ENCODE assay signal across 1 cellular context in the genomic region with DNA sequence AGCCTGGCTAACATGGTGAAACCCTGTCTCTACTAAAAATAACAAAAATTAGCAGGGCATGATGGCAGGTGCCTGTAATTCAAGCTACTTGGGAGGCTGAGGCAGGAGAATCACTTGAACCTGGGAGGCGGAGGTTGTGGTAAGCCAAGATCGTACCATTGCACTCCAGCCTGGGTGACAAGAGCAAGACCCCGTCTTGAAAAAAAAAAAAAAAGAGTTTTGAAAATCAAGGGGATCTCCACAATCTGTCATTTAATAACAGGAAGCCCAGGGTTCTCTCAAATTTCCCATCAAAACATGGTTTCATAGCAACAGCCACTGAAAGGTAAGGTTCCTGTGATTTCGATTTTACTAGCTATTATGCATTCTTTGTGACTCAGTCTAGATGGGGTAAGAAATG.
TF ChIP-seq lines count a peak whose summit lies in the region.

No MANE protein-coding gene starts in this region.

TF ChIP-seq in GM12878, 131 proteins besides CTCF, POLR2A, EP300 and RAD21 (continued from another document):
- TF ChIP-seq RELB (IDR thresholded peaks at IDR 0.05; ENCODE audit: low read depth) (peak; percentile 97), FOXK2 (IDR thresholded peaks at IDR 0.05) (peak; percentile 37; the same call in 1 of the 2 replicates), YY1 (IDR thresholded peaks at IDR 0.05; ENCODE audit: low read depth, low read length) (0 out of 2 replicates have a peak, but pooled peaks have one; percentile 23), ZNF217 (IDR thresholded peaks at IDR 0.05) (peak; percentile 91), CREM (IDR thresholded peaks at IDR 0.05; ENCODE audit: low read depth) (peak; percentile 46; the same call in 1 of the 2 replicates), POU2F2 (IDR thresholded peaks at IDR 0.05; ENCODE audit: borderline replicate concordance, low read depth, low read length) (0 out of 3 replicates have a peak, but pooled peaks have one; percentile 10), ZNF24 (IDR thresholded peaks at IDR 0.05) (0 out of 2 replicates have a peak, but pooled peaks have one; percentile 34), ZNF384 (IDR thresholded peaks at IDR 0.05; ENCODE audit: borderline replicate concordance, low read depth, low read length) (peak; percentile 86), NKRF (conservative IDR thresholded peaks at IDR 0.05) (0 out of 2 replicates have a peak, but pooled peaks have one; percentile 49), ETV6 (conservative IDR thresholded peaks at IDR 0.05 in 1 of 2, IDR thresholded peaks at IDR 0.05 in 1 of 2; ENCODE audit: borderline replicate concordance in 1 of 2, low read depth in 1 of 2) (peak in 1 of 2 experiments; percentile 26; a peak in 1 of 4 replicates), JUNB (IDR thresholded peaks at IDR 0.05) (peak; percentile 87), ZNF207 (IDR thresholded peaks at IDR 0.05; ENCODE audit: borderline replicate concordance) (peak; percentile 49; the same call in 1 of the 2 replicates), RAD51 (IDR thresholded peaks at IDR 0.05) (peak; percentile 3; the same call in 1 of the 2 replicates), GATAD2B (conservative IDR thresholded peaks at IDR 0.05; ENCODE audit: low read depth) (0 out of 2 replicates have a peak, but pooled peaks have one; percentile 39), SPI1 (IDR thresholded peaks at IDR 0.05; ENCODE audit: borderline replicate concordance, insufficient read depth, low read depth, low read length) (0 out of 2 replicates have a peak, but pooled peaks have one; percentile 27), PAX8 (IDR thresholded peaks at IDR 0.05) (0 out of 2 replicates have a peak, but pooled peaks have one; percentile 31), NR2F1 (conservative IDR thresholded peaks at IDR 0.05) (peak; percentile 48), KLF5 (IDR thresholded peaks at IDR 0.05; ENCODE audit: partially characterized antibody) (peak; percentile 36), FOXM1 (IDR thresholded peaks at IDR 0.05; ENCODE audit: low read depth, low read length) (peak; percentile 59; the same call in 1 of the 2 replicates), BMI1 (IDR thresholded peaks at IDR 0.05; ENCODE audit: borderline replicate concordance) (peak; percentile 59), ATF7 (IDR thresholded peaks at IDR 0.05; ENCODE audit: low read depth) (peak; percentile 78), IRF4 (IDR thresholded peaks at IDR 0.05; ENCODE audit: low read depth, low read length) (peak; percentile 31; the same call in 1 of the 2 replicates), CHD2 (IDR thresholded peaks at IDR 0.05; ENCODE audit: borderline replicate concordance, low read depth, low read length) (0 out of 2 replicates have a peak, but pooled peaks have one; percentile 25), DPF2 (IDR thresholded peaks at IDR 0.05) (peak; percentile 60; the same call in 1 of the 2 replicates)
- TF ChIP-seq, protein P1, sequence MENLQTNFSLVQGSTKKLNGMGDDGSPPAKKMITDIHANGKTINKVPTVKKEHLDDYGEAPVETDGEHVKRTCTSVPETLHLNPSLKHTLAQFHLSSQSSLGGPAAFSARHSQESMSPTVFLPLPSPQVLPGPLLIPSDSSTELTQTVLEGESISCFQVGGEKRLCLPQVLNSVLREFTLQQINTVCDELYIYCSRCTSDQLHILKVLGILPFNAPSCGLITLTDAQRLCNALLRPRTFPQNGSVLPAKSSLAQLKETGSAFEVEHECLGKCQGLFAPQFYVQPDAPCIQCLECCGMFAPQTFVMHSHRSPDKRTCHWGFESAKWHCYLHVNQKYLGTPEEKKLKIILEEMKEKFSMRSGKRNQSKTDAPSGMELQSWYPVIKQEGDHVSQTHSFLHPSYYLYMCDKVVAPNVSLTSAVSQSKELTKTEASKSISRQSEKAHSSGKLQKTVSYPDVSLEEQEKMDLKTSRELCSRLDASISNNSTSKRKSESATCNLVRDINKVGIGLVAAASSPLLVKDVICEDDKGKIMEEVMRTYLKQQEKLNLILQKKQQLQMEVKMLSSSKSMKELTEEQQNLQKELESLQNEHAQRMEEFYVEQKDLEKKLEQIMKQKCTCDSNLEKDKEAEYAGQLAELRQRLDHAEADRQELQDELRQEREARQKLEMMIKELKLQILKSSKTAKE (IDR thresholded peaks at IDR 0.05; ENCODE audit: low read depth, poor library complexity, severe bottlenecking) = peak; percentile 62
- TF ChIP-seq, protein P2, sequence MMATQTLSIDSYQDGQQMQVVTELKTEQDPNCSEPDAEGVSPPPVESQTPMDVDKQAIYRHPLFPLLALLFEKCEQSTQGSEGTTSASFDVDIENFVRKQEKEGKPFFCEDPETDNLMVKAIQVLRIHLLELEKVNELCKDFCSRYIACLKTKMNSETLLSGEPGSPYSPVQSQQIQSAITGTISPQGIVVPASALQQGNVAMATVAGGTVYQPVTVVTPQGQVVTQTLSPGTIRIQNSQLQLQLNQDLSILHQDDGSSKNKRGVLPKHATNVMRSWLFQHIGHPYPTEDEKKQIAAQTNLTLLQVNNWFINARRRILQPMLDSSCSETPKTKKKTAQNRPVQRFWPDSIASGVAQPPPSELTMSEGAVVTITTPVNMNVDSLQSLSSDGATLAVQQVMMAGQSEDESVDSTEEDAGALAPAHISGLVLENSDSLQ (IDR thresholded peaks at IDR 0.05) = peak; percentile 58; the same call in 1 of the 2 replicates
- TF ChIP-seq, protein P3, sequence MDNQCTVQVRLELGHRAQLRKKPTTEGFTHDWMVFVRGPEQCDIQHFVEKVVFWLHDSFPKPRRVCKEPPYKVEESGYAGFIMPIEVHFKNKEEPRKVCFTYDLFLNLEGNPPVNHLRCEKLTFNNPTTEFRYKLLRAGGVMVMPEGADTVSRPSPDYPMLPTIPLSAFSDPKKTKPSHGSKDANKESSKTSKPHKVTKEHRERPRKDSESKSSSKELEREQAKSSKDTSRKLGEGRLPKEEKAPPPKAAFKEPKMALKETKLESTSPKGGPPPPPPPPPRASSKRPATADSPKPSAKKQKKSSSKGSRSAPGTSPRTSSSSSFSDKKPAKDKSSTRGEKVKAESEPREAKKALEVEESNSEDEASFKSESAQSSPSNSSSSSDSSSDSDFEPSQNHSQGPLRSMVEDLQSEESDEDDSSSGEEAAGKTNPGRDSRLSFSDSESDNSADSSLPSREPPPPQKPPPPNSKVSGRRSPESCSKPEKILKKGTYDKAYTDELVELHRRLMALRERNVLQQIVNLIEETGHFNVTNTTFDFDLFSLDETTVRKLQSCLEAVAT (IDR thresholded peaks at IDR 0.05) = peak; percentile 8; the same call in 1 of the 2 replicates
